Comparison of ENCODE assay signal across 22 cellular contexts in genomic region chr9:33378121-33378795, GRCh38. TPM values are rescaled to one million over a fixed set of nuclear protein-coding genes. Genes with fewer than 3 reads are reported as not detected.
"Had no signal": no experiment of that assay in that cellular context is flagged by ENCODE, and none has a peak within 500 bp of the region (broad histone marks: within the 10 kb centered on the region; RNA-seq: fewer than 3 reads in every experiment).

No MANE protein-coding gene starts in this region.

- H3K9me3 ChIP-seq: heart left ventricle, neutrophil, right atrium auricular region, stomach, uterus had no signal

- DNase-seq: effector memory CD4-positive, alpha-beta T cell; heart left ventricle; hypothalamus; kidney glomerular epithelial cell; mammary epithelial cell; natural killer cell; posterior cingulate gyrus; stimulated activated naive CD4-positive, alpha-beta T cell; stomach; substantia nigra; trophoblast cell; uterus had no signal

- H3K36me3 ChIP-seq: right atrium auricular region, uterus had no signal

- H3K9me3 Mint-ChIP-seq: central memory CD8-positive, alpha-beta T cell; mesothelial cell of epicardium; natural killer cell had no signal

- H3K27me3 Mint-ChIP-seq: central memory CD8-positive, alpha-beta T cell had no signal

- H3K36me3 Mint-ChIP-seq: mesothelial cell of epicardium, natural killer cell had no signal

- H3K4me3 ChIP-seq: heart left ventricle, right atrium auricular region, stomach, uterus had no signal

- H3K4me1 ChIP-seq: uterus had no signal

- ATAC-seq: esophagus mucosa, heart left ventricle, natural killer cell had no signal

- H3K27ac Mint-ChIP-seq: mesothelial cell of epicardium, natural killer cell had no signal

- H3K27ac ChIP-seq: neutrophil, stomach, uterus had no signal

- FAIRE-seq: endometrium, frontal cortex, islet of Langerhans had no signal

- H3K4me3 Mint-ChIP-seq: central memory CD8-positive, alpha-beta T cell; mesothelial cell of epicardium; natural killer cell had no signal

- H3K4me1 Mint-ChIP-seq: central memory CD8-positive, alpha-beta T cell had no signal

- H3K27me3 ChIP-seq: heart left ventricle, neutrophil, right atrium auricular region, stomach, uterus had no signal

RNA-seq across cellular contexts. Expression of gene AQP7, which starts 24.1 kb away (rescaled TPM):
- total RNA-seq: frontal cortex, glomerular endothelial cell, natural killer cell, osteocyte had no signal
- polyA plus RNA-seq: mammary epithelial cell had no signal
